In the genomic region with DNA sequence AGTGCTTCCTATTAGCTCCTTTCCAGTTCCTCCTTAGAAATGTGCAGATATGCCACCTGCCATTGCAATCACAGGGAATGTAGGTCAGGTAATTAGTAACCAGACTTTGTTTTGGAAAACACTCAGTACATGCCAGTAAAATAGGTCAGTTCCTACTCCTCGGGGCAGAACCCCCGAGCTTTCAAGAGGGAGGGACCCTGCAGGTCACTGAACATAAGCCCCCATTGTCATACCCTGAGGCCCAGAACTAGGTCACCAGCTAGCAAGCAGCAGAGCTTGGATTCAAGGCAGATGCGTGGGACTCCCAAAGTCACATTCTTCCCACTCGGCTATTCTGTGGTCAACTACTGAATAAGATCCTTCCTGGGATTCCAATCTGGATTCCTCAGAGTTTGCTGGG, we compare ENCODE assay signal across 2 cellular contexts.
TF ChIP-seq lines count a peak whose summit lies in the region.

No MANE protein-coding gene starts in this region.

TF ChIP-seq in liver, 16 proteins besides CTCF, POLR2A, EP300 and RAD21 (continued from another document):
- TF ChIP-seq, protein P1, sequence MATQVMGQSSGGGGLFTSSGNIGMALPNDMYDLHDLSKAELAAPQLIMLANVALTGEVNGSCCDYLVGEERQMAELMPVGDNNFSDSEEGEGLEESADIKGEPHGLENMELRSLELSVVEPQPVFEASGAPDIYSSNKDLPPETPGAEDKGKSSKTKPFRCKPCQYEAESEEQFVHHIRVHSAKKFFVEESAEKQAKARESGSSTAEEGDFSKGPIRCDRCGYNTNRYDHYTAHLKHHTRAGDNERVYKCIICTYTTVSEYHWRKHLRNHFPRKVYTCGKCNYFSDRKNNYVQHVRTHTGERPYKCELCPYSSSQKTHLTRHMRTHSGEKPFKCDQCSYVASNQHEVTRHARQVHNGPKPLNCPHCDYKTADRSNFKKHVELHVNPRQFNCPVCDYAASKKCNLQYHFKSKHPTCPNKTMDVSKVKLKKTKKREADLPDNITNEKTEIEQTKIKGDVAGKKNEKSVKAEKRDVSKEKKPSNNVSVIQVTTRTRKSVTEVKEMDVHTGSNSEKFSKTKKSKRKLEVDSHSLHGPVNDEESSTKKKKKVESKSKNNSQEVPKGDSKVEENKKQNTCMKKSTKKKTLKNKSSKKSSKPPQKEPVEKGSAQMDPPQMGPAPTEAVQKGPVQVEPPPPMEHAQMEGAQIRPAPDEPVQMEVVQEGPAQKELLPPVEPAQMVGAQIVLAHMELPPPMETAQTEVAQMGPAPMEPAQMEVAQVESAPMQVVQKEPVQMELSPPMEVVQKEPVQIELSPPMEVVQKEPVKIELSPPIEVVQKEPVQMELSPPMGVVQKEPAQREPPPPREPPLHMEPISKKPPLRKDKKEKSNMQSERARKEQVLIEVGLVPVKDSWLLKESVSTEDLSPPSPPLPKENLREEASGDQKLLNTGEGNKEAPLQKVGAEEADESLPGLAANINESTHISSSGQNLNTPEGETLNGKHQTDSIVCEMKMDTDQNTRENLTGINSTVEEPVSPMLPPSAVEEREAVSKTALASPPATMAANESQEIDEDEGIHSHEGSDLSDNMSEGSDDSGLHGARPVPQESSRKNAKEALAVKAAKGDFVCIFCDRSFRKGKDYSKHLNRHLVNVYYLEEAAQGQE (IDR thresholded peaks at IDR 0.05), result peak; percentile 41
- TF ChIP-seq HNF4G (IDR thresholded peaks at IDR 0.05), result no peak
- TF ChIP-seq, protein P2, sequence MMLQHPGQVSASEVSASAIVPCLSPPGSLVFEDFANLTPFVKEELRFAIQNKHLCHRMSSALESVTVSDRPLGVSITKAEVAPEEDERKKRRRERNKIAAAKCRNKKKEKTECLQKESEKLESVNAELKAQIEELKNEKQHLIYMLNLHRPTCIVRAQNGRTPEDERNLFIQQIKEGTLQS (IDR thresholded peaks at IDR 0.05), result no peak
- TF ChIP-seq EGR1 (IDR thresholded peaks at IDR 0.05; ENCODE audit: low read depth in 2 of 2), result peak in 1 of 2 donors; percentile 22
- TF ChIP-seq NR2F2 (IDR thresholded peaks at IDR 0.05), result no peak
- peak; percentile 58 to 62 for TF ChIP-seq HNF4A (conservative IDR thresholded peaks at IDR 0.05)
- peak; percentile 79 for TF ChIP-seq YY1 (IDR thresholded peaks at IDR 0.05)
- TF ChIP-seq FOXA2 (IDR thresholded peaks at IDR 0.05), result no peak
- TF ChIP-seq, protein P3, sequence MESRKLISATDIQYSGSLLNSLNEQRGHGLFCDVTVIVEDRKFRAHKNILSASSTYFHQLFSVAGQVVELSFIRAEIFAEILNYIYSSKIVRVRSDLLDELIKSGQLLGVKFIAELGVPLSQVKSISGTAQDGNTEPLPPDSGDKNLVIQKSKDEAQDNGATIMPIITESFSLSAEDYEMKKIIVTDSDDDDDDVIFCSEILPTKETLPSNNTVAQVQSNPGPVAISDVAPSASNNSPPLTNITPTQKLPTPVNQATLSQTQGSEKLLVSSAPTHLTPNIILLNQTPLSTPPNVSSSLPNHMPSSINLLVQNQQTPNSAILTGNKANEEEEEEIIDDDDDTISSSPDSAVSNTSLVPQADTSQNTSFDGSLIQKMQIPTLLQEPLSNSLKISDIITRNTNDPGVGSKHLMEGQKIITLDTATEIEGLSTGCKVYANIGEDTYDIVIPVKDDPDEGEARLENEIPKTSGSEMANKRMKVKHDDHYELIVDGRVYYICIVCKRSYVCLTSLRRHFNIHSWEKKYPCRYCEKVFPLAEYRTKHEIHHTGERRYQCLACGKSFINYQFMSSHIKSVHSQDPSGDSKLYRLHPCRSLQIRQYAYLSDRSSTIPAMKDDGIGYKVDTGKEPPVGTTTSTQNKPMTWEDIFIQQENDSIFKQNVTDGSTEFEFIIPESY (IDR thresholded peaks at IDR 0.05), result no peak
- TF ChIP-seq FOXA1 (IDR thresholded peaks at IDR 0.05), result no peak
- peak in 1 of 2 donors; percentile 66 for TF ChIP-seq JUND (IDR thresholded peaks at IDR 0.05)
- TF ChIP-seq SP1 (IDR thresholded peaks at IDR 0.05), result peak; percentile 32

TF ChIP-seq in HepG2, 621 proteins besides CTCF, POLR2A, EP300 and RAD21 (continued from another document):
- TF ChIP-seq ZNF407 (CRISPR knock-in tag; IDR thresholded peaks at IDR 0.05; ENCODE audit: not compliant biosample characterization) (no peak), ZFYVE20 (CRISPR knock-in tag; IDR thresholded peaks at IDR 0.05; ENCODE audit: borderline replicate concordance, low read depth) (no peak), THAP8 (CRISPR knock-in tag; IDR thresholded peaks at IDR 0.05; ENCODE audit: borderline replicate concordance) (no peak), ZNF20 (CRISPR knock-in tag; IDR thresholded peaks at IDR 0.05) (no peak), GATAD1 (CRISPR knock-in tag; IDR thresholded peaks at IDR 0.05) (no peak), PRMT3 (CRISPR knock-in tag; IDR thresholded peaks at IDR 0.05; ENCODE audit: borderline replicate concordance, low read depth) (no peak), TAF1 (CRISPR knock-in tag; IDR thresholded peaks at IDR 0.05) (no peak)
- TF ChIP-seq, protein P4, sequence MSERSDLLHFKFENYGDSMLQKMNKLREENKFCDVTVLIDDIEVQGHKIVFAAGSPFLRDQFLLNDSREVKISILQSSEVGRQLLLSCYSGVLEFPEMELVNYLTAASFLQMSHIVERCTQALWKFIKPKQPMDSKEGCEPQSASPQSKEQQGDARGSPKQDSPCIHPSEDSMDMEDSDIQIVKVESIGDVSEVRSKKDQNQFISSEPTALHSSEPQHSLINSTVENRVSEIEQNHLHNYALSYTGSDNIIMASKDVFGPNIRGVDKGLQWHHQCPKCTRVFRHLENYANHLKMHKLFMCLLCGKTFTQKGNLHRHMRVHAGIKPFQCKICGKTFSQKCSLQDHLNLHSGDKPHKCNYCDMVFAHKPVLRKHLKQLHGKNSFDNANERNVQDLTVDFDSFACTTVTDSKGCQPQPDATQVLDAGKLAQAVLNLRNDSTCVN (CRISPR knock-in tag; IDR thresholded peaks at IDR 0.05; ENCODE audit: borderline replicate concordance), result no peak
- TF ChIP-seq, protein P5, sequence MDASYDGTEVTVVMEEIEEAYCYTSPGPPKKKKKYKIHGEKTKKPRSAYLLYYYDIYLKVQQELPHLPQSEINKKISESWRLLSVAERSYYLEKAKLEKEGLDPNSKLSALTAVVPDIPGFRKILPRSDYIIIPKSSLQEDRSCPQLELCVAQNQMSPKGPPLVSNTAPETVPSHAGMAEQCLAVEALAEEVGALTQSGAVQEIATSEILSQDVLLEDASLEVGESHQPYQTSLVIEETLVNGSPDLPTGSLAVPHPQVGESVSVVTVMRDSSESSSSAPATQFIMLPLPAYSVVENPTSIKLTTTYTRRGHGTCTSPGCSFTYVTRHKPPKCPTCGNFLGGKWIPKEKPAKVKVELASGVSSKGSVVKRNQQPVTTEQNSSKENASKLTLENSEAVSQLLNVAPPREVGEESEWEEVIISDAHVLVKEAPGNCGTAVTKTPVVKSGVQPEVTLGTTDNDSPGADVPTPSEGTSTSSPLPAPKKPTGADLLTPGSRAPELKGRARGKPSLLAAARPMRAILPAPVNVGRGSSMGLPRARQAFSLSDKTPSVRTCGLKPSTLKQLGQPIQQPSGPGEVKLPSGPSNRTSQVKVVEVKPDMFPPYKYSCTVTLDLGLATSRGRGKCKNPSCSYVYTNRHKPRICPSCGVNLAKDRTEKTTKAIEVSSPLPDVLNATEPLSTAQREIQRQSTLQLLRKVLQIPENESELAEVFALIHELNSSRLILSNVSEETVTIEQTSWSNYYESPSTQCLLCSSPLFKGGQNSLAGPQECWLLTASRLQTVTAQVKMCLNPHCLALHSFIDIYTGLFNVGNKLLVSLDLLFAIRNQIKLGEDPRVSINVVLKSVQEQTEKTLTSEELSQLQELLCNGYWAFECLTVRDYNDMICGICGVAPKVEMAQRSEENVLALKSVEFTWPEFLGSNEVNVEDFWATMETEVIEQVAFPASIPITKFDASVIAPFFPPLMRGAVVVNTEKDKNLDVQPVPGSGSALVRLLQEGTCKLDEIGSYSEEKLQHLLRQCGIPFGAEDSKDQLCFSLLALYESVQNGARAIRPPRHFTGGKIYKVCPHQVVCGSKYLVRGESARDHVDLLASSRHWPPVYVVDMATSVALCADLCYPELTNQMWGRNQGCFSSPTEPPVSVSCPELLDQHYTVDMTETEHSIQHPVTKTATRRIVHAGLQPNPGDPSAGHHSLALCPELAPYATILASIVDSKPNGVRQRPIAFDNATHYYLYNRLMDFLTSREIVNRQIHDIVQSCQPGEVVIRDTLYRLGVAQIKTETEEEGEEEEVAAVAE (CRISPR knock-in tag; IDR thresholded peaks at IDR 0.05; ENCODE audit: borderline replicate concordance), result no peak
- TF ChIP-seq, protein P6, sequence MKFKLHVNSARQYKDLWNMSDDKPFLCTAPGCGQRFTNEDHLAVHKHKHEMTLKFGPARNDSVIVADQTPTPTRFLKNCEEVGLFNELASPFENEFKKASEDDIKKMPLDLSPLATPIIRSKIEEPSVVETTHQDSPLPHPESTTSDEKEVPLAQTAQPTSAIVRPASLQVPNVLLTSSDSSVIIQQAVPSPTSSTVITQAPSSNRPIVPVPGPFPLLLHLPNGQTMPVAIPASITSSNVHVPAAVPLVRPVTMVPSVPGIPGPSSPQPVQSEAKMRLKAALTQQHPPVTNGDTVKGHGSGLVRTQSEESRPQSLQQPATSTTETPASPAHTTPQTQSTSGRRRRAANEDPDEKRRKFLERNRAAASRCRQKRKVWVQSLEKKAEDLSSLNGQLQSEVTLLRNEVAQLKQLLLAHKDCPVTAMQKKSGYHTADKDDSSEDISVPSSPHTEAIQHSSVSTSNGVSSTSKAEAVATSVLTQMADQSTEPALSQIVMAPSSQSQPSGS (CRISPR knock-in tag; IDR thresholded peaks at IDR 0.05), result no peak
